ENCODE assay signal across 31 cellular contexts in the genomic region with DNA sequence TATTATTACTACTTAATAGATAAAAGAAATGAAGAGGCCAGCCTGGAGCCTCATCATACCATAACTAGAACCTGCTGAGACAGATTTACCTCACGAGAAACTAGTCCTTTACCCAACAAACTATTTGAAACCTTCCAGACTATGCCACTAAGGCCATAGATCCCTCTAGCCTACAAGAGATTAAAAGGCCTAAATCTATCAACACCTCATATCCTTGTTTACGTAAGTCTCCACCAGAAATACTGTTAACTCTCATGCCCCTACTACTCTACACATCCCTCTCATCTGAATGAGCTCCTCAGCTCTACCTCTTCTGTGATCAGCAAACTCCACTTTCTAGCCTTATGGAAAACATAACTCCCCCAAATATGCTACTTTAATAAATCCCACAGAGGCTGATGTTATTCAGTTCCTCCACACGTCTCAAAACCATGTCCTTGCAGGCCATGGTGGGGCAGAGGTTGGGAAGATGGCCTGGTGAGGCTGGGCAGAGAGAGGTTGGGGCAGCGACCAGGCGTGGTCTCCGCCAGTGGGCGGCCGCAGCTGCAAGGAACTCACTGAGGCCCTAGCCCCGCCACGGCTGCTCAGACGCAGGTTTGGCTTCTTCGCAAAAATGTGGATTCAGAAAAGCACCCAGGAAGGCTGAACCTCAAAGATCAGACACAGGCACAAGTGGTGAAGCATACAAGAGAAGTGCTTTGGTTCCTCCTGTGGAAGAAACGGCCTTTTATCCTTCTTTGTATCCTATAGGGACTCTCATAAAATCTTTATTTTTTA.
DNase-seq lines count a peak whose midpoint lies in the region; ATAC-seq, FAIRE-seq and TF ChIP-seq lines count a peak whose summit lies in the region.
"Had no signal": no experiment of that assay in that cellular context is flagged by ENCODE, and none has a peak within 500 bp of the region (broad histone marks: within the 10 kb centered on the region; RNA-seq: fewer than 3 reads in every experiment).

No MANE protein-coding gene starts in this region.

- no peaks in the 10 kb centered on the region for H3K27me3 ChIP-seq in CD8-positive, alpha-beta T cell (ENCODE audit: insufficient read depth, low read length)
- H3K27me3 ChIP-seq in brain microvascular endothelial cell (replicated peaks) = no peaks in the 10 kb centered on the region
- H3K27me3 ChIP-seq: BLaER1 treated with 17β-estradiol and CSF1 and Interleukin-3, amounts not matched to agents 10 nM and 100 nM; colonic mucosa; foreskin keratinocyte; ovary; spleen; suprapubic skin had no signal

- H3K36me3 ChIP-seq in CD8-positive, alpha-beta T cell (ENCODE audit: insufficient read depth, low read length) = no peaks in the 10 kb centered on the region
- H3K36me3 ChIP-seq in brain microvascular endothelial cell (replicated peaks) = no peaks in the 10 kb centered on the region
- H3K36me3 ChIP-seq: colonic mucosa, ovary, spleen, suprapubic skin had no signal

- in situ Hi-C loops in brain microvascular endothelial cell (cut with HindIII; ENCODE audit: low pct_ligation_motif_present, low sequenced_read_pairs) = no loop called here

- CTCF ChIA-PET in CD8-positive, alpha-beta T cell (lab: Charles Lee) = interaction anchor here (0.8 kb wide), 1 partner anchor 12 kb away, joined by 3 read pairs; no protein-coding TSS in a partner anchor

- POLR2A ChIA-PET in CD8-positive, alpha-beta T cell (lab: Charles Lee) = no interaction called here

- peaks cover 2% of the 10 kb centered on the region for H3K9me3 Mint-ChIP-seq in CD8-positive, alpha-beta T cell
- H3K9me3 Mint-ChIP-seq in glutamatergic neuron (ENCODE audit: unreplicated experiment) = peaks cover 7% of the 10 kb centered on the region
- H3K9me3 Mint-ChIP-seq: stimulated activated effector memory CD8-positive, alpha-beta T cell treated with anti-CD3 and anti-CD28 coated beads, Interleukin-12 subunit alpha, Interleukin-12 subunit beta, amount 100 ng/mL, for 72 hours had no signal

- peaks cover 76% of the 10 kb centered on the region for H3K4me1 Mint-ChIP-seq in CD8-positive, alpha-beta T cell (ENCODE audit: low read depth)
- peaks cover 20% of the 10 kb centered on the region for H3K4me1 Mint-ChIP-seq in glutamatergic neuron (ENCODE audit: low read depth, unreplicated experiment)

- no peaks in the 10 kb centered on the region for H3K27me3 Mint-ChIP-seq in CD8-positive, alpha-beta T cell (ENCODE audit: low read depth)
- H3K27me3 Mint-ChIP-seq in glutamatergic neuron (ENCODE audit: unreplicated experiment) = peaks cover under 1% of the 10 kb centered on the region

- peaks cover 10% of the 10 kb centered on the region for H3K36me3 Mint-ChIP-seq in CD8-positive, alpha-beta T cell
- H3K36me3 Mint-ChIP-seq in glutamatergic neuron (ENCODE audit: unreplicated experiment) = no peaks in the 10 kb centered on the region
- H3K36me3 Mint-ChIP-seq: stimulated activated effector memory CD8-positive, alpha-beta T cell treated with anti-CD3 and anti-CD28 coated beads, Interleukin-12 subunit alpha, Interleukin-12 subunit beta, amount 100 ng/mL, for 72 hours had no signal

- no peak overlapping the region for H3K27ac ChIP-seq in CD8-positive, alpha-beta T cell (ENCODE audit: low read depth, low read length)
- no peak overlapping the region for H3K27ac ChIP-seq in brain microvascular endothelial cell
- H3K27ac ChIP-seq: BLaER1 treated with 17β-estradiol and CSF1 and Interleukin-3, amounts not matched to agents 10 nM and 100 nM; colonic mucosa; foreskin keratinocyte; ovary; suprapubic skin had no signal

- FAIRE-seq in H54 (lab: Jason Lieb, UNC) = peak; percentile 48
- FAIRE-seq: bronchial epithelial cell, HTR-8/SVneo, TTC549 had no signal

- H3K4me3 ChIP-seq in CD8-positive, alpha-beta T cell (ENCODE audit: low read depth, low read length) = no peak overlapping the region
- H3K4me3 ChIP-seq in brain microvascular endothelial cell (ENCODE audit: low read depth, low read length) = no peak overlapping the region
- H3K4me3 ChIP-seq: BLaER1 treated with 17β-estradiol and CSF1 and Interleukin-3, amounts not matched to agents 10 nM and 100 nM; colonic mucosa; ovary; spleen; suprapubic skin had no signal

- peak overlapping the region; percentile 32 for H3K27ac Mint-ChIP-seq in CD8-positive, alpha-beta T cell
- H3K27ac Mint-ChIP-seq in glutamatergic neuron (ENCODE audit: unreplicated experiment) = peak overlapping the region; percentile 22
- H3K27ac Mint-ChIP-seq: nephron; stimulated activated effector memory CD8-positive, alpha-beta T cell treated with anti-CD3 and anti-CD28 coated beads, Interleukin-12 subunit alpha, Interleukin-12 subunit beta, amount 100 ng/mL, for 72 hours; T-helper 1 cell treated with Interleukin-12 subunit alpha and Interleukin-12 subunit beta and Interleukin-4 antibody, amounts not matched to agents 30 μg/mL and 1 μg/mL, for 36 hours had no signal

- DNase-seq in CD8-positive, alpha-beta T cell = no peak
- DNase-seq in H54 (ENCODE audit: insufficient read length, low spot score) (no peak), glutamatergic neuron (no peak), myocyte (ENCODE audit: low read depth) (peak; percentile 27), kidney glomerular epithelial cell (lab: John Stamatoyannopoulos, UW) (no peak), brain microvascular endothelial cell (no peak), DMS79 treated with DMSO at 0.1 percent for 48 hours (lab: John Stamatoyannopoulos, UW) (no peak)
- DNase-seq: activated naive CD4-positive, alpha-beta T cell; activated T-cell treated with anti-CD3 and anti-CD28 coated beads, Interleukin-2, amount 50 U/mL, for 4 hours; amygdala; colonic mucosa; DND-41; effector memory CD4-positive, alpha-beta T cell; foreskin keratinocyte; NCI-H1436 treated with DMSO at 0.1 percent for 48 hours; NCI-H446 treated with DMSO at 0.1 percent for 48 hours; ovary; right cardiac atrium; RPMI8226; SK-N-SH; spleen; stimulated activated CD4-positive, alpha-beta T cell treated with anti-CD3 and anti-CD28 coated beads, Interleukin-4, amount 100 ng/mL, for 24 hours had no signal

- intact Hi-C loops in CD8-positive, alpha-beta T cell (cut with DNase I, micrococcal nuclease) = no loop called here

- no peaks in the 10 kb centered on the region for H3K9me3 ChIP-seq in CD8-positive, alpha-beta T cell (ENCODE audit: low read length)
- H3K9me3 ChIP-seq: colonic mucosa, ovary, SK-N-SH, suprapubic skin had no signal

- ATAC-seq in CD8-positive, alpha-beta T cell = no peak
- no peak for ATAC-seq in HG02840 (IDR thresholded peaks at IDR 0.05; ENCODE audit: low FRiP score, unreplicated experiment)
- ATAC-seq: activated T-cell treated with anti-CD3 and anti-CD28 coated beads, Interleukin-2, amount 50 U/mL, for 4 hours; foreskin keratinocyte; stimulated activated effector memory CD8-positive, alpha-beta T cell treated with anti-CD3 and anti-CD28 coated beads, Interleukin-12 subunit alpha, Interleukin-12 subunit beta, amount 100 ng/mL, for 72 hours had no signal

- TF ChIP-seq POLR2A in H54 (IDR thresholded peaks at IDR 0.05; ENCODE audit: low read depth, low read length) = no peak

- no peak for TF ChIP-seq CTCF in CD8-positive, alpha-beta T cell (IDR thresholded peaks at IDR 0.05)
- TF ChIP-seq CTCF in glutamatergic neuron (IDR thresholded peaks at IDR 0.05; ENCODE audit: partially characterized antibody, unreplicated experiment) = no peak
- no peak for TF ChIP-seq CTCF in brain microvascular endothelial cell (IDR thresholded peaks at IDR 0.05; ENCODE audit: low read depth, low read length, missing control alignments)

- peaks cover 10% of the 10 kb centered on the region for H3K4me1 ChIP-seq in CD8-positive, alpha-beta T cell (ENCODE audit: insufficient read depth, low read length)
- H3K4me1 ChIP-seq: colonic mucosa, suprapubic skin had no signal

- no peak overlapping the region for H3K4me3 Mint-ChIP-seq in CD8-positive, alpha-beta T cell
- H3K4me3 Mint-ChIP-seq in glutamatergic neuron (ENCODE audit: unreplicated experiment) = no peak overlapping the region
- H3K4me3 Mint-ChIP-seq: activated T-cell treated with anti-CD3 and anti-CD28 coated beads, Interleukin-2, amount 50 U/mL, for 4 hours; nephron; stimulated activated effector memory CD8-positive, alpha-beta T cell treated with anti-CD3 and anti-CD28 coated beads, Interleukin-12 subunit alpha, Interleukin-12 subunit beta, amount 100 ng/mL, for 72 hours; T-helper 1 cell treated with Interleukin-12 subunit alpha and Interleukin-12 subunit beta and Interleukin-4 antibody, amounts not matched to agents 30 μg/mL and 1 μg/mL, for 36 hours had no signal
